ENCODE assay signal across 8 cellular contexts in genomic region chr1:146007048-146007784, GRCh38. TPM values are rescaled to one million over a fixed set of nuclear protein-coding genes. Genes with fewer than 3 reads are reported as not detected.
DNase-seq lines count a peak whose midpoint lies in the region; ATAC-seq and TF ChIP-seq lines count a peak whose summit lies in the region.

No MANE protein-coding gene starts in this region.

- DNase-seq in GM10248 (ENCODE audit: extremely low spot score): peak; percentile 82
- peak; percentile 64 for DNase-seq in activated T-cell treated with anti-CD3 and anti-CD28 coated beads for 1 hour (ENCODE audit: low read depth)
- DNase-seq in esophagus muscularis mucosa (ENCODE audit: extremely low spot score): no peak
- DNase-seq in naive thymus-derived CD8-positive, alpha-beta T cell: peak; percentile 44 to 88 (median 76)

- peak; percentile 73 for TF ChIP-seq RAD21 in Ishikawa (IDR thresholded peaks at IDR 0.05; ENCODE audit: low read depth)

- no peaks in the 10 kb centered on the region for H3K9me3 ChIP-seq in OCI-LY3 (ENCODE audit: insufficient read depth, low read length)
- H3K9me3 ChIP-seq in esophagus muscularis mucosa: no peaks in the 10 kb centered on the region

- TF ChIP-seq EP300 in Ishikawa (IDR thresholded peaks at IDR 0.05; ENCODE audit: borderline replicate concordance): no peak
- TF ChIP-seq EP300 in esophagus muscularis mucosa (IDR thresholded peaks at IDR 0.05): peak; percentile 82

- H3K9ac ChIP-seq in OCI-LY3 (ENCODE audit: low read length): peak overlapping the region; percentile 70

- no peaks in the 10 kb centered on the region for H4K20me1 ChIP-seq in OCI-LY3 (ENCODE audit: insufficient read depth, low read length)

- H3K4me3 ChIP-seq in OCI-LY3 (ENCODE audit: low read length) (peak overlapping the region; percentile 59), esophagus muscularis mucosa (peak overlapping the region; percentile 24 to 49 (median 28))

- peak; percentile 77 to 95 for ATAC-seq in naive thymus-derived CD8-positive, alpha-beta T cell
- no peak for ATAC-seq in HG02884 (IDR thresholded peaks at IDR 0.05; ENCODE audit: unreplicated experiment)

- POLR2A ChIA-PET in GM10248 (lab: Yijun Ruan, JAX): interaction anchor here (1.6 kb wide), 1 partner anchor 27 kb away, joined by 3 read pairs; no protein-coding TSS in a partner anchor
- POLR2A ChIA-PET in naive thymus-derived CD8-positive, alpha-beta T cell (lab: Charles Lee): interaction anchor here (0.8 to 26.6 kb wide), 7 partner anchors 20 to 162 kb away, joined by 3 to 1573 read pairs (median 5); partner anchors contain the start of genes ANKRD34A, NUDT17, PIAS3 and POLR3GL

- H3K36me3 ChIP-seq in OCI-LY3 (replicated peaks; ENCODE audit: low read depth, low read length): no peaks in the 10 kb centered on the region
- H3K36me3 ChIP-seq in esophagus muscularis mucosa: no peaks in the 10 kb centered on the region

- peaks cover 10% of the 10 kb centered on the region; the same call in 1 of the 2 replicates for H3K4me1 ChIP-seq in OCI-LY3 (ENCODE audit: low read length)
- peaks cover 42 to 60% (median 46%) of the 10 kb centered on the region in 4 donors for H3K4me1 ChIP-seq in esophagus muscularis mucosa

- peak; percentile 64 for TF ChIP-seq POLR2A in esophagus muscularis mucosa (IDR thresholded peaks at IDR 0.05; ENCODE audit: low read depth)

- H3K27ac ChIP-seq in OCI-LY3 (ENCODE audit: low read length) (peak overlapping the region; percentile 57), esophagus muscularis mucosa (replicated peaks in 1 of 4) (peak overlapping the region; percentile 79 to 85 (median 83)), temporal lobe (ENCODE audit: low read depth, low read length) (peak overlapping the region; percentile 46)

- WGBS in esophagus muscularis mucosa: 0% methylated on average over 3 of the region's 3 CpGs

- H3K36me3 Mint-ChIP-seq in naive thymus-derived CD8-positive, alpha-beta T cell: no peaks in the 10 kb centered on the region

- CTCF ChIA-PET in GM10248 (lab: Yijun Ruan, JAX): interaction anchor here (0.6 to 11.9 kb wide), 25 partner anchors 10 to 161 kb away, joined by 3 to 249 read pairs (median 8); partner anchors contain the start of genes ANKRD34A, HJV, LIX1L and NUDT17

- H3K27me3 ChIP-seq in OCI-LY3 (ENCODE audit: low read depth, low read length): no peaks in the 10 kb centered on the region
- H3K27me3 ChIP-seq in esophagus muscularis mucosa: no peaks in the 10 kb centered on the region

- peak; percentile 69 for TF ChIP-seq CTCF in GM10248 (IDR thresholded peaks at IDR 0.05; ENCODE audit: control extremely low read depth, extremely low read depth, low read depth, missing control alignments)
- peak; percentile 90 for TF ChIP-seq CTCF in OCI-LY3 (IDR thresholded peaks at IDR 0.05; ENCODE audit: low read depth, low read length)
- TF ChIP-seq CTCF in esophagus muscularis mucosa (IDR thresholded peaks at IDR 0.05): peak; percentile 87 to 96 (median 94)

- H3K79me2 ChIP-seq in OCI-LY3 (ENCODE audit: low read length): no peaks in the 10 kb centered on the region

- H3K4me2 ChIP-seq in OCI-LY3 (ENCODE audit: low read length): peak overlapping the region; percentile 78

- peak overlapping the region; percentile 76 to 89 (median 83) for H3K4me3 Mint-ChIP-seq in naive thymus-derived CD8-positive, alpha-beta T cell

- intact Hi-C loops in esophagus muscularis mucosa (cut with DNase I): no loop called here

- peak overlapping the region; percentile 97 for H2AFZ ChIP-seq in OCI-LY3 (ENCODE audit: low read depth, low read length)

- H3K4me1 Mint-ChIP-seq in naive thymus-derived CD8-positive, alpha-beta T cell: peaks cover 20 to 53% (median 49%) of the 10 kb centered on the region in 4 donors

- H3K27ac Mint-ChIP-seq in naive thymus-derived CD8-positive, alpha-beta T cell: peak overlapping the region; percentile 83 to 100 (median 94)

- H3K9me3 Mint-ChIP-seq in naive thymus-derived CD8-positive, alpha-beta T cell: no peaks in the 10 kb centered on the region

- H3K27me3 Mint-ChIP-seq in naive thymus-derived CD8-positive, alpha-beta T cell: no peaks in the 10 kb centered on the region

TF ChIP-seq in Ishikawa, 13 proteins besides CTCF, POLR2A, EP300 and RAD21:
- TF ChIP-seq TCF12 (IDR thresholded peaks at IDR 0.05; ENCODE audit: low read depth) (no peak), CEBPB (IDR thresholded peaks at IDR 0.05) (peak; percentile 73), TEAD4 (IDR thresholded peaks at IDR 0.05) (no peak)

RNA-seq across cellular contexts. Expression of gene TXNIP, which starts 10.8 kb away (rescaled TPM):
- 1,000 to 10,000 TPM; 1,186 to 4,171 (median 2,482) TPM for total RNA-seq in esophagus muscularis mucosa
- 100 to 1,000 TPM; 836 to 848 TPM for total RNA-seq in naive thymus-derived CD8-positive, alpha-beta T cell
- polyA plus RNA-seq in naive thymus-derived CD8-positive, alpha-beta T cell: 1,000 to 10,000 TPM; 4,009 to 5,114 (median 5,016) TPM
- total RNA-seq in temporal lobe: 144 TPM

RNA-seq across cellular contexts. Expression of gene HJV, which starts 14.3 kb away (rescaled TPM):
- total RNA-seq in esophagus muscularis mucosa (not detected), temporal lobe (under 0.01 TPM)
- not detected for total RNA-seq in naive thymus-derived CD8-positive, alpha-beta T cell
- not detected for polyA plus RNA-seq in naive thymus-derived CD8-positive, alpha-beta T cell

RNA-seq across cellular contexts. Expression of gene POLR3GL, which starts 42.7 kb away (rescaled TPM):
- total RNA-seq in esophagus muscularis mucosa (10 to 100 TPM; 29.0 to 41.5 (median 35.5) TPM), temporal lobe (10.6 TPM)
- total RNA-seq in naive thymus-derived CD8-positive, alpha-beta T cell: 10 to 100 TPM; 32.5 to 34.4 TPM
- 100 to 1,000 TPM in 1 of 3 donors, 10 to 100 TPM in 2; 98.4 to 101 (median 98.6) TPM for polyA plus RNA-seq in naive thymus-derived CD8-positive, alpha-beta T cell

RNA-seq across cellular contexts. Expression of gene ANKRD34A, which starts 42.8 kb away (rescaled TPM):
- total RNA-seq in esophagus muscularis mucosa: 1 to 10 TPM in 3 of 4 donors, under 1 TPM in 1; 0.66 to 1.7 (median 1.3) TPM
- total RNA-seq in naive thymus-derived CD8-positive, alpha-beta T cell: 1 to 10 TPM in 1 of 2 experiments, under 1 TPM in 1; 0.96 to 1.6 TPM
- polyA plus RNA-seq in naive thymus-derived CD8-positive, alpha-beta T cell: under 1 TPM; 0.12 to 0.38 (median 0.25) TPM
- total RNA-seq in temporal lobe: 1.7 TPM

RNA-seq across cellular contexts. Expression of gene LIX1L, which starts 49.4 kb away (rescaled TPM):
- total RNA-seq in esophagus muscularis mucosa (10 to 100 TPM; 33.2 to 55.0 (median 41.7) TPM), temporal lobe (22.4 TPM)
- 10 to 100 TPM; 54.6 to 59.4 TPM for total RNA-seq in naive thymus-derived CD8-positive, alpha-beta T cell
- 10 to 100 TPM; 26.3 to 31.7 (median 29.3) TPM for polyA plus RNA-seq in naive thymus-derived CD8-positive, alpha-beta T cell
